In the genomic region with DNA sequence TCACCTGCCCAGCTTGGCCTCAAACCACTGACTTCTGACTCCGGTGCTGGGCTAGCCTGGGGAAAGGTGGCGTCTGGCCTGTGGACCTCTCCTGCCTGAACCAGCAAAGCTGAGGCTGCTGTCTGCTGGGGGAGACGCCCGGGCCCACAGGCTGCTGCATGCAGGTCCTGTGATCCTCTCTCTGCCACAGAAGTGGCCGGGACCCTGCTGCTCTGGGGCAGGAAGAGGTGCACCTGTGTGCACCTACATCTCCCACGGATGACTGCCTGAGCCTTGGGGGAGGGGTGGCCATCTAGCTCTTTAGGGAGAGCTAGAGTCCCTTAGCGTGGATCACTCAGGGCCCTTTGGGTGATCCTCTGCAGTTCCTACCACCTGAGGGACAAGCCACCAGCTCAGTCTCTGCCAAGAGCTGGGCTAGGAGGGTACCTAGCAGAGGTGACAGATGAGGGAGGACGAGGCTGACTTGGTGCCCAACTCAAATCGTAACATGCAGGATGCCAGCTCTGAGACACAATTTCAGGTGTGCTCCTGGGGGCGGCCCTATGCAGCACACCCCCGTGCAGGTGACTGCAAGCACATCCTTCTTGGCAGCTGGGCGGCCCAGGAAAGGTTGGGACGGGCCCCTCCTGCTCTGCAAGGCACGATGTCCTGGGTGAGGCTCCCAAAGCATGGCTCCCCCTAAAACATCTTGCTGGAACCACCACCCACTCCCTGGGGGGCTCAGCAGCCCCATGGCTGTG, we compare ENCODE assay signal across 18 cellular contexts. TPM values are rescaled to one million over a fixed set of nuclear protein-coding genes. Genes with fewer than 3 reads are reported as not detected.
DNase-seq lines count a peak whose midpoint lies in the region; ATAC-seq and TF ChIP-seq lines count a peak whose summit lies in the region.
"Had no signal": no experiment of that assay in that cellular context is flagged by ENCODE, and none has a peak within 500 bp of the region (broad histone marks: within the 10 kb centered on the region; RNA-seq: fewer than 3 reads in every experiment).

No MANE protein-coding gene starts in this region.

- H4K8ac ChIP-seq in mesenchymal stem cell (ENCODE audit: low read length): no peak overlapping the region

- no peak overlapping the region for H4K91ac ChIP-seq in mesenchymal stem cell (ENCODE audit: low read length)

- 91 to 95% (median 92%) methylated on average over 12 to 14 of the region's 14 CpGs for WGBS in psoas muscle, 3 donors
- WGBS in mesenchymal stem cell: 94% methylated on average over 14 of the region's 14 CpGs

- no peaks in the 10 kb centered on the region for H3K9me3 ChIP-seq in CD4-positive, CD25-positive, alpha-beta regulatory T cell (ENCODE audit: control insufficient read depth in 2 of 2, low read length in 2 of 2)
- H3K9me3 ChIP-seq in OCI-LY1 (ENCODE audit: low read length) (no peaks in the 10 kb centered on the region), mucosa of descending colon (no peaks in the 10 kb centered on the region), psoas muscle (no peaks in the 10 kb centered on the region), mesenchymal stem cell (ENCODE audit: control insufficient read depth, low read length) (no peaks in the 10 kb centered on the region)
- H3K9me3 ChIP-seq: HAP-1, ovary had no signal

- no peak overlapping the region for H3K23ac ChIP-seq in mesenchymal stem cell (ENCODE audit: low read length in 2 of 2)

- H2BK15ac ChIP-seq in mesenchymal stem cell (ENCODE audit: low read depth, poor library complexity, severe bottlenecking): no peak overlapping the region

- H3K4me2 ChIP-seq in OCI-LY1 (ENCODE audit: low read length): peak overlapping the region; percentile 52; the same call in 1 of the 2 replicates
- H3K4me2 ChIP-seq in mesenchymal stem cell (ENCODE audit: low read length, poor library complexity, severe bottlenecking): no peak overlapping the region
- H3K4me2 ChIP-seq: KMS-11 had no signal

- no peaks in the 10 kb centered on the region for H3K27me3 Mint-ChIP-seq in CD4-positive, CD25-positive, alpha-beta regulatory T cell
- H3K27me3 Mint-ChIP-seq: activated CD4-positive, alpha-beta T cell treated with anti-CD3 and anti-CD28 coated beads, Interleukin-2, amount 10 ng/mL, durations not matched to agents 24 days and 14 days; activated naive CD4-positive, alpha-beta T cell treated with anti-CD3 and anti-CD28 coated beads, Interleukin-2, amount 50 U/mL, for 24 hours had no signal

- H3K9ac ChIP-seq in OCI-LY1 (ENCODE audit: low read length) (peak overlapping the region; percentile 50; the same call in 1 of the 2 replicates), mesenchymal stem cell (ENCODE audit: low read length) (no peak overlapping the region)
- H3K9ac ChIP-seq: KMS-11 had no signal

- no peak overlapping the region for H2BK12ac ChIP-seq in mesenchymal stem cell (ENCODE audit: low read length in 2 of 2)

- H2AK5ac ChIP-seq in mesenchymal stem cell (ENCODE audit: low read length, severe bottlenecking): no peak overlapping the region

- H3F3A ChIP-seq in OCI-LY1 (ENCODE audit: insufficient read depth, low read length): no peaks in the 10 kb centered on the region

- H3K9me3 Mint-ChIP-seq in CD4-positive, CD25-positive, alpha-beta regulatory T cell: no peaks in the 10 kb centered on the region
- H3K9me3 Mint-ChIP-seq: activated CD4-positive, alpha-beta T cell treated with anti-CD3 and anti-CD28 coated beads, Interleukin-2, amount 10 ng/mL, durations not matched to agents 24 days and 14 days; activated naive CD4-positive, alpha-beta T cell treated with anti-CD3 and anti-CD28 coated beads, Interleukin-2, amount 50 U/mL, for 24 hours; stimulated activated effector memory CD8-positive, alpha-beta T cell treated with anti-CD3 and anti-CD28 coated beads, Interleukin-12 subunit alpha, Interleukin-12 subunit beta, amount 100 ng/mL, for 72 hours had no signal

- H3K4me3 ChIP-seq in CD4-positive, CD25-positive, alpha-beta regulatory T cell (ENCODE audit: low read depth, low read length): no peak overlapping the region
- H3K4me3 ChIP-seq in OCI-LY1 (ENCODE audit: low read depth, low read length, poor library complexity, severe bottlenecking): no peak overlapping the region
- no peak overlapping the region for H3K4me3 ChIP-seq in mucosa of descending colon
- H3K4me3 ChIP-seq in psoas muscle: no peak overlapping the region
- no peak overlapping the region for H3K4me3 ChIP-seq in mesenchymal stem cell (ENCODE audit: insufficient read depth in 1 of 2, low read depth in 1 of 2, low read length in 2 of 2)
- H3K4me3 ChIP-seq: HAP-1, ovary had no signal

- H3K79me1 ChIP-seq in mesenchymal stem cell (replicated peaks; ENCODE audit: low read length, poor library complexity, severe bottlenecking): peaks cover 28% of the 10 kb centered on the region

- H3K27ac ChIP-seq in CD4-positive, CD25-positive, alpha-beta regulatory T cell (ENCODE audit: insufficient read depth, low read length, poor library complexity, severe bottlenecking): no peak overlapping the region
- H3K27ac ChIP-seq in OCI-LY1 (ENCODE audit: low read depth, low read length, poor library complexity, severe bottlenecking): peak overlapping the region; percentile 93
- H3K27ac ChIP-seq in psoas muscle: no peak overlapping the region
- H3K27ac ChIP-seq in mesenchymal stem cell (ENCODE audit: low read length, poor library complexity, severe bottlenecking): no peak overlapping the region
- H3K27ac ChIP-seq: KMS-11, ovary had no signal

- H3K27ac Mint-ChIP-seq in CD4-positive, CD25-positive, alpha-beta regulatory T cell: peak overlapping the region in 2 of 3 donors; percentile 66 to 88
- H3K27ac Mint-ChIP-seq: activated naive CD4-positive, alpha-beta T cell treated with anti-CD3 and anti-CD28 coated beads, Interleukin-2, amount 50 U/mL, for 24 hours; stimulated activated effector memory CD8-positive, alpha-beta T cell treated with anti-CD3 and anti-CD28 coated beads, Interleukin-12 subunit alpha, Interleukin-12 subunit beta, amount 100 ng/mL, for 72 hours had no signal

- H3K36me3 Mint-ChIP-seq in CD4-positive, CD25-positive, alpha-beta regulatory T cell: peaks cover 24% of the 10 kb centered on the region

- H3K4me1 Mint-ChIP-seq in CD4-positive, CD25-positive, alpha-beta regulatory T cell: no peaks in the 10 kb centered on the region
- H3K4me1 Mint-ChIP-seq: activated naive CD4-positive, alpha-beta T cell treated with anti-CD3 and anti-CD28 coated beads, Interleukin-2, amount 50 U/mL, for 24 hours had no signal

- no peak overlapping the region for H3K4ac ChIP-seq in mesenchymal stem cell (ENCODE audit: low read depth in 1 of 2, low read length in 2 of 2)

- H3K4me3 Mint-ChIP-seq in CD4-positive, CD25-positive, alpha-beta regulatory T cell: no peak overlapping the region
- H3K4me3 Mint-ChIP-seq: activated CD4-positive, alpha-beta T cell treated with anti-CD3 and anti-CD28 coated beads, Interleukin-2, amount 10 ng/mL, durations not matched to agents 24 days and 14 days; activated naive CD4-positive, alpha-beta T cell treated with anti-CD3 and anti-CD28 coated beads, Interleukin-2, amount 50 U/mL, for 24 hours; stimulated activated effector memory CD8-positive, alpha-beta T cell treated with anti-CD3 and anti-CD28 coated beads, Interleukin-12 subunit alpha, Interleukin-12 subunit beta, amount 100 ng/mL, for 72 hours had no signal

- TF ChIP-seq CTCF in OCI-LY1 (IDR thresholded peaks at IDR 0.05; ENCODE audit: low read length) (no peak), mucosa of descending colon (IDR thresholded peaks at IDR 0.05) (no peak), psoas muscle (IDR thresholded peaks at IDR 0.05) (no peak)

- intact Hi-C loops in mucosa of descending colon (cut with DNase I, micrococcal nuclease): no loop called here
- intact Hi-C loops in psoas muscle (cut with DNase I): no loop called here

- no peaks in the 10 kb centered on the region for H3K4me1 ChIP-seq in CD4-positive, CD25-positive, alpha-beta regulatory T cell (ENCODE audit: control insufficient read depth, insufficient read depth, low read length, poor library complexity, severe bottlenecking)
- peaks cover 49% of the 10 kb centered on the region for H3K4me1 ChIP-seq in OCI-LY1 (ENCODE audit: insufficient read depth, low read length, severe bottlenecking)
- H3K4me1 ChIP-seq in mucosa of descending colon (ENCODE audit: low read depth): no peaks in the 10 kb centered on the region
- H3K4me1 ChIP-seq in psoas muscle: no peaks in the 10 kb centered on the region
- peaks cover 25% of the 10 kb centered on the region for H3K4me1 ChIP-seq in mesenchymal stem cell (ENCODE audit: control insufficient read depth, insufficient read depth, low read depth, low read length)
- H3K4me1 ChIP-seq: HAP-1 had no signal

- H2BK120ac ChIP-seq in mesenchymal stem cell (ENCODE audit: low read depth, low read length): no peak overlapping the region

- H3K18ac ChIP-seq in mesenchymal stem cell (ENCODE audit: low read depth in 1 of 2, low read length in 2 of 2): no peak overlapping the region

- H3K9me2 ChIP-seq in OCI-LY1 (ENCODE audit: low read depth, low read length): no peaks in the 10 kb centered on the region

- ATAC-seq in CD4-positive, CD25-positive, alpha-beta regulatory T cell (ENCODE audit: low read depth in 2 of 2): no peak
- ATAC-seq in GM21447 (IDR thresholded peaks at IDR 0.05; ENCODE audit: unreplicated experiment) (peak; percentile 2), mucosa of descending colon (peak; percentile 12), psoas muscle (no peak)
- ATAC-seq: stimulated activated effector memory CD8-positive, alpha-beta T cell treated with anti-CD3 and anti-CD28 coated beads, Interleukin-12 subunit alpha, Interleukin-12 subunit beta, amount 100 ng/mL, for 72 hours had no signal

- H2AFZ ChIP-seq in OCI-LY1 (ENCODE audit: low read length) (no peak overlapping the region), mesenchymal stem cell (ENCODE audit: low read depth, low read length) (no peak overlapping the region)

- H3K79me2 ChIP-seq in OCI-LY1 (ENCODE audit: insufficient read depth, low read length): no peaks in the 10 kb centered on the region

- no peak for DNase-seq in CD4-positive, CD25-positive, alpha-beta regulatory T cell
- no peak for DNase-seq in mucosa of descending colon
- DNase-seq in psoas muscle: no peak
- no peak for DNase-seq in AML-193 (lab: John Stamatoyannopoulos, UW)
- DNase-seq in mesenchymal stem cell: no peak
- DNase-seq in NCI-H2171 (lab: John Stamatoyannopoulos, UW): no peak
- DNase-seq: ACHN; activated CD4-positive, alpha-beta T cell treated with anti-CD3 and anti-CD28 coated beads, Interleukin-2, amount 10 ng/mL, durations not matched to agents 24 days and 14 days; activated T-cell treated with anti-CD3 and anti-CD28 coated beads for 4 hours; hippocampal formation; ovary; SIG-M5 had no signal

- no peak overlapping the region for H3K14ac ChIP-seq in mesenchymal stem cell (ENCODE audit: low read length in 2 of 2)

- H4K20me1 ChIP-seq in OCI-LY1 (ENCODE audit: insufficient read depth, low read length): no peaks in the 10 kb centered on the region

- H3K36me3 ChIP-seq in CD4-positive, CD25-positive, alpha-beta regulatory T cell (ENCODE audit: control insufficient read depth, insufficient read depth, low read length): peaks cover 70% of the 10 kb centered on the region
- H3K36me3 ChIP-seq in OCI-LY1 (ENCODE audit: insufficient read depth, low read length) (peaks cover 37% of the 10 kb centered on the region; the same call in 1 of the 2 replicates), mucosa of descending colon (ENCODE audit: low read depth) (peaks cover 17% of the 10 kb centered on the region), psoas muscle (ENCODE audit: insufficient read depth in 1 of 2, low read depth in 1 of 2) (peaks cover 0 to 88% of the 10 kb centered on the region in 2 donors), mesenchymal stem cell (ENCODE audit: control insufficient read depth in 1 of 2, insufficient read depth in 2 of 2, low read depth in 1 of 2, low read length in 2 of 2) (peaks cover 64 to 71% of the 10 kb centered on the region in 2 experiments)
- H3K36me3 ChIP-seq: ovary had no signal

- no peak overlapping the region for H2BK5ac ChIP-seq in mesenchymal stem cell (ENCODE audit: low read depth, low read length, poor library complexity, severe bottlenecking)

- H3K27me3 ChIP-seq in CD4-positive, CD25-positive, alpha-beta regulatory T cell (ENCODE audit: control insufficient read depth, insufficient read depth, low read length): no peaks in the 10 kb centered on the region
- no peaks in the 10 kb centered on the region for H3K27me3 ChIP-seq in OCI-LY1 (ENCODE audit: insufficient read depth, low read length)
- no peaks in the 10 kb centered on the region for H3K27me3 ChIP-seq in psoas muscle (ENCODE audit: insufficient read depth in 3 of 3, low read length in 2 of 3)
- H3K27me3 ChIP-seq in mesenchymal stem cell (ENCODE audit: control insufficient read depth in 1 of 2, insufficient read depth in 1 of 2, low read length in 2 of 2): no peaks in the 10 kb centered on the region
- H3K27me3 ChIP-seq: ovary had no signal

RNA-seq across cellular contexts. Expression of gene LETM1, which starts 22.5 kb away (rescaled TPM):
- 41.8 TPM for total RNA-seq in CD4-positive, CD25-positive, alpha-beta regulatory T cell
- polyA plus RNA-seq in CD4-positive, CD25-positive, alpha-beta regulatory T cell: 10 to 100 TPM; 10.3 to 13.0 (median 12.3) TPM
- total RNA-seq in mucosa of descending colon (100 to 1,000 TPM in 2 of 3 donors, 10 to 100 TPM in 1; 85.5 to 160 (median 133) TPM), psoas muscle (10 to 100 TPM; 26.8 to 50.3 (median 40.1) TPM)
- polyA plus RNA-seq in psoas muscle: 10 to 100 TPM; 14.1 to 26.1 (median 25.1) TPM
- polyA plus RNA-seq in mesenchymal stem cell (2013, experiment 1 of 2): 17.9 TPM
- 17.5 TPM for polyA plus RNA-seq in mesenchymal stem cell (2013, experiment 2 of 2)

RNA-seq across cellular contexts. Expression of gene NSD2, which starts 37.7 kb away (rescaled TPM):
- 95.8 TPM for total RNA-seq in CD4-positive, CD25-positive, alpha-beta regulatory T cell
- 1 to 10 TPM; 5.9 to 7.6 (median 7.0) TPM for polyA plus RNA-seq in CD4-positive, CD25-positive, alpha-beta regulatory T cell
- total RNA-seq in mucosa of descending colon (100 to 1,000 TPM in 1 of 3 donors, 10 to 100 TPM in 2; 82.8 to 114 (median 83.3) TPM), psoas muscle (10 to 100 TPM; 21.2 to 36.0 (median 25.2) TPM)
- 10 to 100 TPM in 1 of 3 donors, 1 to 10 TPM in 2; 5.6 to 19.2 (median 6.7) TPM for polyA plus RNA-seq in psoas muscle
- 17.1 TPM for polyA plus RNA-seq in mesenchymal stem cell (2013, experiment 1 of 2)
- polyA plus RNA-seq in mesenchymal stem cell (2013, experiment 2 of 2): 16.3 TPM

RNA-seq across cellular contexts. Expression of gene FGFR3, which starts 40.4 kb away (rescaled TPM):
- 0.25 TPM for total RNA-seq in CD4-positive, CD25-positive, alpha-beta regulatory T cell
- not detected for polyA plus RNA-seq in CD4-positive, CD25-positive, alpha-beta regulatory T cell
- total RNA-seq in mucosa of descending colon (10 to 100 TPM; 25.5 to 79.1 (median 31.2) TPM), psoas muscle (1 to 10 TPM in 1 of 4 donors, under 1 TPM in 3; 0.17 to 1.1 (median 0.47) TPM)
- polyA plus RNA-seq in psoas muscle: under 1 TPM; 0.29 to 0.57 (median 0.30) TPM
- polyA plus RNA-seq in mesenchymal stem cell (2013, experiment 1 of 2): 0.65 TPM
- polyA plus RNA-seq in mesenchymal stem cell (2013, experiment 2 of 2): 0.48 TPM

Comparison
In these comparisons a context has a peak if more than half of its experiments do, and no peak if none do; other contexts are left out.
1. ATAC-seq: peak in GM21447 (single experiment) and mucosa of descending colon (single experiment); none in CD4-positive, CD25-positive, alpha-beta regulatory T cell (0 of 2) and psoas muscle (0 of 4).
2. RNA of gene FGFR3, which starts 40.4 kb away (total RNA-seq): 25.5 to 79.1 TPM in mucosa of descending colon; 0.17 to 1.1 TPM in psoas muscle and 0.25 TPM in CD4-positive, CD25-positive, alpha-beta regulatory T cell (single experiment); every median in the first group is over 10 times any median in the second.